In the genomic region with DNA sequence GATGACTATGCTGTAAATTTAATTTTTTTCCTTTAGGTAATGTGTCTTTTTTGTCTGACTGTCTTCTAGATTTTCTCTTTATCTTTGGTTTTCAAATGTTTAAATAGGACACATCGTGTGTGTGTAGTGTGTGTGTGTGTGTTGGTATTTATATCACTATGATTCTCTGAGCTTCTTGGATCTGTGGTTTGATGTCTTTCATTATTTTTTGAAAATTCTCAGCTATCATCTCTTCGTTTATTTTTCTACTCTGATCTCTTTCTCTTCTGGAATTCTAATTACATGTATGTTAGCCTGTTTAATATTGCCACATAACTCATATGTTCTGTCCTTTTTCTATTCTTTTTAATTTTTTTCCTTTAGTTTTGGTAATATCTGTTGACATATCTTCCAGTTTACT, we compare ENCODE assay signal across 38 cellular contexts.
"Had no signal": no experiment of that assay in that cellular context is flagged by ENCODE, and none has a peak within 500 bp of the region (broad histone marks: within the 10 kb centered on the region; RNA-seq: fewer than 3 reads in every experiment).

No MANE protein-coding gene starts in this region.

- H3K27ac ChIP-seq: ascending aorta, body of pancreas, brain microvascular endothelial cell, breast epithelium, cardiac muscle cell had no signal

- H3K36me3 Mint-ChIP-seq: brain had no signal

- H3K4me1 ChIP-seq: ascending aorta, breast epithelium had no signal

- H3K36me3 ChIP-seq: ascending aorta, brain microvascular endothelial cell, breast epithelium, cardiac muscle cell had no signal

- H3K27ac Mint-ChIP-seq: activated naive CD4-positive, alpha-beta T cell treated with anti-CD3 and anti-CD28 coated beads for 36 hours; activated naive CD4-positive, alpha-beta T cell treated with anti-CD3 and anti-CD28 coated beads, Interleukin-2, amount 10 ng/mL, durations not matched to agents 7 days and 5 days; activated naive CD8-positive, alpha-beta T cell; activated naive CD8-positive, alpha-beta T cell treated with anti-CD3 and anti-CD28 coated beads for 36 hours; activated naive CD8-positive, alpha-beta T cell treated with anti-CD3 and anti-CD28 coated beads, Interleukin-2, amount 10 ng/mL, durations not matched to agents 7 days and 5 days; activated naive CD8-positive, alpha-beta T cell treated with anti-CD3 and anti-CD28 coated beads, Interleukin-2, amount 50 U/mL, for 24 hours; activated T-cell treated with anti-CD3 and anti-CD28 coated beads, Interleukin-2, amount 50 U/mL, for 24 hours; activated T-cell treated with anti-CD3 and anti-CD28 coated beads, Interleukin-2, amount 50 U/mL, for 72 hours; activated T-helper 1 cell treated with anti-CD3 and anti-CD28 coated beads, Interleukin-12 subunit alpha, Interleukin-12 subunit beta, Interleukin-2, Interleukin-4 antibody, amounts not matched to agents 30 ng/mL and 10 ng/mL and 1 ng/mL, durations not matched to agents 14 hours and 24 hours and 36 hours; activated T-helper 17 cell treated with anti-CD3 and anti-CD28 coated beads, Interleukin-2, amount 50 U/mL, for 72 hours; activated T-helper 2 cell treated with anti-CD3 and anti-CD28 coated beads, Interferon-gamma antibody, Interleukin-2, Interleukin-4, amounts not matched to agents 10 μg/mL and 5 μg/mL and 100 μg/mL, durations not matched to agents 14 hours and 24 hours and 36 hours; brain had no signal

- H3K4me3 Mint-ChIP-seq: activated naive CD4-positive, alpha-beta T cell treated with anti-CD3 and anti-CD28 coated beads for 36 hours; activated naive CD4-positive, alpha-beta T cell treated with anti-CD3 and anti-CD28 coated beads, Interleukin-2, amount 10 ng/mL, durations not matched to agents 7 days and 5 days; activated naive CD8-positive, alpha-beta T cell; activated naive CD8-positive, alpha-beta T cell treated with anti-CD3 and anti-CD28 coated beads for 36 hours; activated naive CD8-positive, alpha-beta T cell treated with anti-CD3 and anti-CD28 coated beads, Interleukin-2, amount 10 ng/mL, durations not matched to agents 7 days and 5 days; activated naive CD8-positive, alpha-beta T cell treated with anti-CD3 and anti-CD28 coated beads, Interleukin-2, amount 50 U/mL, for 24 hours; activated T-cell treated with anti-CD3 and anti-CD28 coated beads, Interleukin-2, amount 50 U/mL, for 24 hours; activated T-cell treated with anti-CD3 and anti-CD28 coated beads, Interleukin-2, amount 50 U/mL, for 4 hours; activated T-cell treated with anti-CD3 and anti-CD28 coated beads, Interleukin-2, amount 50 U/mL, for 72 hours; activated T-helper 1 cell treated with anti-CD3 and anti-CD28 coated beads, Interleukin-12 subunit alpha, Interleukin-12 subunit beta, Interleukin-2, Interleukin-4 antibody, amounts not matched to agents 30 ng/mL and 10 ng/mL and 1 ng/mL, durations not matched to agents 14 hours and 24 hours and 36 hours; activated T-helper 17 cell treated with anti-CD3 and anti-CD28 coated beads, Interleukin-2, amount 50 U/mL, for 72 hours; brain; central memory CD8-positive, alpha-beta T cell had no signal

- H3K27me3 ChIP-seq: ascending aorta, body of pancreas, brain microvascular endothelial cell, breast epithelium had no signal

- H3K4me3 ChIP-seq: ascending aorta, body of pancreas, breast epithelium, cardiac muscle cell had no signal

- H3K4me1 Mint-ChIP-seq: activated naive CD4-positive, alpha-beta T cell treated with anti-CD3 and anti-CD28 coated beads, Interleukin-2, amount 10 ng/mL, durations not matched to agents 7 days and 5 days; activated naive CD8-positive, alpha-beta T cell treated with anti-CD3 and anti-CD28 coated beads for 36 hours; activated naive CD8-positive, alpha-beta T cell treated with anti-CD3 and anti-CD28 coated beads, Interleukin-2, amount 10 ng/mL, durations not matched to agents 7 days and 5 days; activated naive CD8-positive, alpha-beta T cell treated with anti-CD3 and anti-CD28 coated beads, Interleukin-2, amount 50 U/mL, for 24 hours; activated T-helper 17 cell treated with anti-CD3 and anti-CD28 coated beads, Interleukin-2, amount 50 U/mL, for 72 hours; brain; central memory CD8-positive, alpha-beta T cell had no signal

- ATAC-seq: activated naive CD8-positive, alpha-beta T cell treated with anti-CD3 and anti-CD28 coated beads, Interleukin-2, amount 50 U/mL, for 24 hours; activated T-cell treated with anti-CD3 and anti-CD28 coated beads, Interleukin-2, amount 50 U/mL, for 4 hours; activated T-cell treated with anti-CD3 and anti-CD28 coated beads, Interleukin-2, amount 50 U/mL, for 72 hours; activated T-helper 17 cell treated with anti-CD3 and anti-CD28 coated beads, Interleukin-2, amount 50 U/mL, for 72 hours; body of pancreas had no signal

- FAIRE-seq: astrocyte, bronchial epithelial cell, colon had no signal

- H3K9me3 ChIP-seq: body of pancreas had no signal

- DNase-seq: activated effector memory CD4-positive, alpha-beta T cell treated with anti-CD3 and anti-CD28 coated beads, Interleukin-2, amount 50 U/mL, for 16 hours; activated effector memory CD4-positive, alpha-beta T cell treated with Interleukin-2 at 50 U/mL for 16 hours; activated gamma-delta T cell; activated gamma-delta T cell treated with Interleukin-2 at 50 U/mL for 16 hours; activated naive CD4-positive, alpha-beta T cell; activated naive CD4-positive, alpha-beta T cell treated with anti-CD3 and anti-CD28 coated beads for 36 hours; activated naive CD4-positive, alpha-beta T cell treated with anti-CD3 and anti-CD28 coated beads, Interleukin-2, amount 10 ng/mL, durations not matched to agents 7 days and 5 days; activated naive CD4-positive, alpha-beta T cell treated with anti-CD3 and anti-CD28 coated beads, Interleukin-2, amount 50 U/mL, for 16 hours; activated naive CD4-positive, alpha-beta T cell treated with Interleukin-2 at 50 U/mL for 16 hours; activated naive CD8-positive, alpha-beta T cell treated with anti-CD3 and anti-CD28 coated beads for 36 hours; activated naive CD8-positive, alpha-beta T cell treated with anti-CD3 and anti-CD28 coated beads, Interleukin-2, amount 10 ng/mL, durations not matched to agents 7 days and 5 days; activated naive CD8-positive, alpha-beta T cell treated with anti-CD3 and anti-CD28 coated beads, Interleukin-2, amount 50 U/mL, for 24 hours; activated T-cell treated with anti-CD3 and anti-CD28 coated beads, Interleukin-2, amount 50 U/mL, for 1 hour; activated T-cell treated with anti-CD3 and anti-CD28 coated beads, Interleukin-2, amount 50 U/mL, for 24 hours; activated T-cell treated with anti-CD3 and anti-CD28 coated beads, Interleukin-2, amount 50 U/mL, for 4 hours; activated T-cell treated with anti-CD3 and anti-CD28 coated beads, Interleukin-2, amount 50 U/mL, for 48 hours; activated T-cell treated with anti-CD3 and anti-CD28 coated beads, Interleukin-2, amount 50 U/mL, for 72 hours; amniotic stem cell; amygdala; anterior cingulate cortex; aorta; body of pancreas; brain microvascular endothelial cell; caudate nucleus; central memory CD4-positive, alpha-beta T cell; cerebellar nuclear complex had no signal
